ENCODE assay signal across 17 cellular contexts in genomic region chr3:168939651-168940238, GRCh38.
DNase-seq lines count a peak whose midpoint lies in the region; ATAC-seq and TF ChIP-seq lines count a peak whose summit lies in the region.
"Had no signal": no experiment of that assay in that cellular context is flagged by ENCODE, and none has a peak within 500 bp of the region (broad histone marks: within the 10 kb centered on the region; RNA-seq: fewer than 3 reads in every experiment).

No MANE protein-coding gene starts in this region.

- peaks cover 16 to 17% of the 10 kb centered on the region in 2 experiments for H3K4me1 Mint-ChIP-seq in H9
- peaks cover 20% of the 10 kb centered on the region for H3K4me1 Mint-ChIP-seq in WTC11
- H3K4me1 Mint-ChIP-seq: B cell had no signal

- H3K4me3 ChIP-seq in iPS DF 6.9 (ENCODE audit: low read length), result no peak overlapping the region
- H3K4me3 ChIP-seq in neuronal stem cell (ENCODE audit: low read length in 2 of 2), result no peak overlapping the region

- WGBS in H9 (ENCODE audit: extremely low coverage, insufficient read length, low lambda C conversion rate), result no CpG with 5 or more reads among the region's 1 CpG
- WGBS in iPS DF 6.9 (ENCODE audit: insufficient coverage, insufficient read length), result no CpG with 5 or more reads among the region's 1 CpG
- no CpG with 5 or more reads among the region's 1 CpG for WGBS in neuronal stem cell (ENCODE audit: extremely low coverage in 2 of 2, insufficient read length in 2 of 2, insufficient replicate concordance in 1 of 2), 2 donors

- peak; percentile 94 for ATAC-seq in WTC11
- ATAC-seq in esophagus mucosa, result no peak

- H3K9me3 Mint-ChIP-seq in H9 (peaks cover 4 to 14% of the 10 kb centered on the region in 2 experiments; a peak in 4 of 5 replicates), WTC11 (peaks cover 26% of the 10 kb centered on the region)
- H3K9me3 Mint-ChIP-seq: HFFc6 had no signal

- POLR2A ChIA-PET in WTC11 (lab: Charles Lee) (no interaction called here), GM10248 (lab: Yijun Ruan, JAX) (no interaction called here)

- H2AK5ac ChIP-seq in H9 (ENCODE audit: insufficient read length, low read length), result no peak overlapping the region
- no peak overlapping the region for H2AK5ac ChIP-seq in neuronal stem cell (ENCODE audit: low read depth, low read length)

- no peak overlapping the region for H4K91ac ChIP-seq in H9 (ENCODE audit: insufficient read length, low read depth, low read length)
- no peak overlapping the region for H4K91ac ChIP-seq in neuronal stem cell (ENCODE audit: low read depth, low read length, poor library complexity)

- H3K9ac ChIP-seq in H9 (ENCODE audit: extremely low read depth, insufficient read length, low read length) (no peak overlapping the region), neuronal stem cell (ENCODE audit: low read depth, low read length, poor library complexity) (no peak overlapping the region)

- H3K14ac ChIP-seq in H9 (ENCODE audit: insufficient read depth, low read length) (no peak overlapping the region), neuronal stem cell (ENCODE audit: low read length) (no peak overlapping the region)

- no peaks in the 10 kb centered on the region for H3K36me3 ChIP-seq in iPS DF 6.9 (ENCODE audit: control insufficient read depth, insufficient read depth, low read length)
- H3K36me3 ChIP-seq in neuronal stem cell (replicated peaks in 1 of 2; ENCODE audit: control insufficient read depth in 2 of 2, insufficient read depth in 2 of 2, low read length in 2 of 2), result no peaks in the 10 kb centered on the region

- H3K4me1 ChIP-seq in H9 (ENCODE audit: insufficient read depth, low read length), result no peaks in the 10 kb centered on the region; the same call in 1 of the 2 replicates
- H3K4me1 ChIP-seq in iPS DF 6.9 (ENCODE audit: control insufficient read depth, insufficient read depth, low read length), result no peaks in the 10 kb centered on the region
- peaks cover 0 to 14% of the 10 kb centered on the region in 2 donors for H3K4me1 ChIP-seq in neuronal stem cell (ENCODE audit: control insufficient read depth in 2 of 2, insufficient read depth in 1 of 2, low read depth in 1 of 2, low read length in 2 of 2)

- H3K23me2 ChIP-seq in H9 (ENCODE audit: insufficient read length, low read depth, low read length, poor library complexity, severe bottlenecking), result no peaks in the 10 kb centered on the region

- H2BK120ac ChIP-seq in H9 (ENCODE audit: low read depth, low read length, poor library complexity, severe bottlenecking) (no peak overlapping the region), neuronal stem cell (ENCODE audit: low read depth, low read length) (no peak overlapping the region)

- H3K27me3 ChIP-seq in H9 (ENCODE audit: insufficient read depth, low read length), result no peaks in the 10 kb centered on the region
- H3K27me3 ChIP-seq in iPS DF 6.9 (ENCODE audit: control insufficient read depth, insufficient read depth, low read length), result no peaks in the 10 kb centered on the region
- H3K27me3 ChIP-seq in neuronal stem cell (ENCODE audit: control insufficient read depth in 3 of 3, insufficient read depth in 3 of 3, low read depth in 1 of 3, low read length in 3 of 3), result no peaks in the 10 kb centered on the region

- H3K56ac ChIP-seq in H9 (ENCODE audit: insufficient read length, low read depth, low read length), result no peak overlapping the region

- peaks cover 0 to 14% (median 3%) of the 10 kb centered on the region in 3 experiments; a peak in 3 of 7 replicates for H3K36me3 Mint-ChIP-seq in H9 (ENCODE audit: insufficient read depth in 1 of 3, low read depth in 3 of 3)
- H3K36me3 Mint-ChIP-seq in WTC11, result peaks cover 7% of the 10 kb centered on the region

- H2BK15ac ChIP-seq in H9 (ENCODE audit: low read depth, low read length) (no peak overlapping the region), neuronal stem cell (ENCODE audit: low read length) (no peak overlapping the region)

- no peak overlapping the region for H3K27ac ChIP-seq in H9 (ENCODE audit: insufficient read length, low read depth, low read length)
- no peak overlapping the region for H3K27ac ChIP-seq in iPS DF 6.9 (ENCODE audit: low read length)
- H3K27ac ChIP-seq in neuronal stem cell (replicated peaks; ENCODE audit: low read length), result no peak overlapping the region
- H3K27ac ChIP-seq: HL-60 had no signal

- H3K27me3 Mint-ChIP-seq in H9 (ENCODE audit: low read depth) (no peaks in the 10 kb centered on the region), WTC11 (ENCODE audit: low read depth) (no peaks in the 10 kb centered on the region)
- H3K27me3 Mint-ChIP-seq: B cell; CD4-positive, alpha-beta T cell had no signal

- H2BK5ac ChIP-seq in H9 (ENCODE audit: insufficient read length, low read length) (no peak overlapping the region), neuronal stem cell (ENCODE audit: low read length) (no peak overlapping the region)

- no peaks in the 10 kb centered on the region for H3K79me2 ChIP-seq in H9 (ENCODE audit: insufficient read depth, low read length)

- no peak overlapping the region for H4K5ac ChIP-seq in H9 (ENCODE audit: insufficient read length, low read depth, low read length)

- H2BK20ac ChIP-seq in H9 (ENCODE audit: low read depth, low read length, poor library complexity, severe bottlenecking), result no peak overlapping the region

- H3K79me1 ChIP-seq in H9 (ENCODE audit: insufficient read depth, low read depth, low read length, poor library complexity, severe bottlenecking) (no peaks in the 10 kb centered on the region), neuronal stem cell (ENCODE audit: low read depth, low read length) (no peaks in the 10 kb centered on the region)

- H3T11ph ChIP-seq in H9 (ENCODE audit: low read length), result no peak overlapping the region

- no peak overlapping the region for H3K4me2 ChIP-seq in H9 (ENCODE audit: insufficient read depth, insufficient read length, low read length)
- no peak overlapping the region for H3K4me2 ChIP-seq in neuronal stem cell (ENCODE audit: insufficient read depth, low read length, poor library complexity, severe bottlenecking)

- no peak overlapping the region for H3K18ac ChIP-seq in H9 (ENCODE audit: insufficient read length, low read depth, low read length)
- H3K18ac ChIP-seq in neuronal stem cell (ENCODE audit: low read length), result no peak overlapping the region

- TF ChIP-seq CTCF in H9 (conservative IDR thresholded peaks at IDR 0.05), result no peak
- TF ChIP-seq CTCF in WTC11 (IDR thresholded peaks at IDR 0.05), result no peak
- TF ChIP-seq CTCF in GM10248 (IDR thresholded peaks at IDR 0.05; ENCODE audit: control extremely low read depth, extremely low read depth, low read depth, missing control alignments), result no peak

- CTCF ChIA-PET in WTC11 (lab: Charles Lee), result interaction anchor here (1.0 kb wide), 1 partner anchor 75 kb away, joined by 3 read pairs; no protein-coding TSS in a partner anchor
- CTCF ChIA-PET in GM10248 (lab: Yijun Ruan, JAX), result interaction anchor here (0.8 to 1.0 kb wide), 2 partner anchors 11 to 31 kb away, joined by 3 read pairs; no protein-coding TSS in a partner anchor

- no peak overlapping the region for H3K23ac ChIP-seq in H9 (ENCODE audit: insufficient read length, low read depth, low read length)
- no peak overlapping the region for H3K23ac ChIP-seq in neuronal stem cell (ENCODE audit: low read depth, low read length, poor library complexity)

- no peak overlapping the region for H3K4me3 Mint-ChIP-seq in H9
- H3K4me3 Mint-ChIP-seq in WTC11, result no peak overlapping the region
- H3K4me3 Mint-ChIP-seq: B cell; CD4-positive, alpha-beta T cell; HFFc6 had no signal

- DNase-seq in H9 (no peak), WTC11 (ENCODE audit: low spot score) (no peak), iPS DF 6.9 (ENCODE audit: low read depth, low spot score) (peak; percentile 11), neuronal stem cell (ENCODE audit: low spot score) (no peak), GM10248 (ENCODE audit: extremely low spot score) (no peak), ureter (ENCODE audit: low spot score) (no peak)
- DNase-seq: C1 segment of cervical spinal cord; Calu3; CD4-positive, alpha-beta T cell; DMS79 treated with DMSO at 0.1 percent for 48 hours; EL; GDM1; HCEC 1CT; HFFc6 had no signal

- H4K8ac ChIP-seq in H9 (replicated peaks; ENCODE audit: insufficient read length, low read depth, low read length), result no peak overlapping the region
- no peak overlapping the region for H4K8ac ChIP-seq in neuronal stem cell (ENCODE audit: low read depth, low read length)

- H3K27ac Mint-ChIP-seq in H9 (peak overlapping the region in 2 of 3 experiments; percentile 13 to 78; a peak in 2 of 7 replicates), WTC11 (no peak overlapping the region)
- H3K27ac Mint-ChIP-seq: B cell; CD4-positive, alpha-beta T cell; HFFc6 had no signal

- no peak overlapping the region for H2AFZ ChIP-seq in H9 (ENCODE audit: low read length)
- peak overlapping the region; percentile 36 for H2AFZ ChIP-seq in neuronal stem cell (ENCODE audit: low read length)

- H2BK12ac ChIP-seq in H9 (ENCODE audit: insufficient read length, low read depth, low read length), result no peak overlapping the region
- H2BK12ac ChIP-seq in neuronal stem cell (ENCODE audit: low read length), result no peak overlapping the region

- no peak overlapping the region for H3K4ac ChIP-seq in H9 (ENCODE audit: low read depth, low read length)
- H3K4ac ChIP-seq in neuronal stem cell (ENCODE audit: low read length), result no peak overlapping the region

- no peaks in the 10 kb centered on the region for H3K9me3 ChIP-seq in H9 (ENCODE audit: control insufficient read depth, low read depth, low read length)
- H3K9me3 ChIP-seq in iPS DF 6.9 (ENCODE audit: control insufficient read depth, insufficient read depth, low read length), result no peaks in the 10 kb centered on the region
- H3K9me3 ChIP-seq in neuronal stem cell (replicated peaks in 1 of 2; ENCODE audit: control insufficient read depth in 2 of 2, insufficient read depth in 1 of 2, low read depth in 1 of 2, low read length in 2 of 2), result peaks cover 0 to 4% of the 10 kb centered on the region in 2 donors

- H4K20me1 ChIP-seq in H9 (ENCODE audit: control insufficient read depth, insufficient read depth, insufficient read length), result no peaks in the 10 kb centered on the region

TF ChIP-seq in WTC11, 78 proteins besides CTCF, POLR2A, EP300 and RAD21 (continues in another document):
- no peak for TF ChIP-seq NR1H2 (CRISPR knock-in tag; IDR thresholded peaks at IDR 0.05)
- TF ChIP-seq TCF7 (CRISPR knock-in tag; IDR thresholded peaks at IDR 0.05; ENCODE audit: low read depth), result no peak
- no peak for TF ChIP-seq ZNF416 (CRISPR knock-in tag; IDR thresholded peaks at IDR 0.05)
- TF ChIP-seq, protein P1, sequence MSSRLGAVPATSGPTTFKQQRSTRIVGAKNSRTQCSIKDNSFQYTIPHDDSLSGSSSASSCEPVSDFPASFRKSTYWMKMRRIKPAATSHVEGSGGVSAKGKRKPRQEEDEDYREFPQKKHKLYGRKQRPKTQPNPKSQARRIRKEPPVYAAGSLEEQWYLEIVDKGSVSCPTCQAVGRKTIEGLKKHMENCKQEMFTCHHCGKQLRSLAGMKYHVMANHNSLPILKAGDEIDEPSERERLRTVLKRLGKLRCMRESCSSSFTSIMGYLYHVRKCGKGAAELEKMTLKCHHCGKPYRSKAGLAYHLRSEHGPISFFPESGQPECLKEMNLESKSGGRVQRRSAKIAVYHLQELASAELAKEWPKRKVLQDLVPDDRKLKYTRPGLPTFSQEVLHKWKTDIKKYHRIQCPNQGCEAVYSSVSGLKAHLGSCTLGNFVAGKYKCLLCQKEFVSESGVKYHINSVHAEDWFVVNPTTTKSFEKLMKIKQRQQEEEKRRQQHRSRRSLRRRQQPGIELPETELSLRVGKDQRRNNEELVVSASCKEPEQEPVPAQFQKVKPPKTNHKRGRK (CRISPR knock-in tag; IDR thresholded peaks at IDR 0.05; ENCODE audit: borderline replicate concordance), result no peak
